ENCODE assay signal across 9 cellular contexts in the genomic region with DNA sequence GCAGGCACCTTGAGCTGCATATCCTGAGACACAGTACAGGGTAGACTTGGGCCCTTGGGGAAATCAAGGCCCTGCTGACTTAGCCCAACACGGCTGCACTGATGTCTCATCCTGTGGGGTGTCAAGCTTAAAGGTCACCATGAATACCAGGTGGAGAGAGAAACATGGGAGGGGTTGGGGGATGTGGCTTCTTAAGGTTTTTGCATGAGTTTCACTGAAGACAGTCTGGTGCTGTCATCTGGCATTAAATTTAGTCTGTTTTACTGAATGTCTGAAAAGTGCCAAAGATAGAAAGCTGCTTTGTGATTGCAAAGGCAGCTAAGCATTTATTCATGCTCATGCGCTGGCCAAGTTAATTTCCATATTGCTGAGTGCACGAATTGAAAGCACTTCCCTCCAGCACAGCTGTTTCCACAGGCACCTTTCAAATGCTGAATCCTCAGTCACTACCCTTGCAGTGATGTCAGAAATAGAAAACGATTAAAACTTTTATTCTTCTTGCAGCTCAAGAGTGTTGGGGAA.
DNase-seq lines count a peak whose midpoint lies in the region; ATAC-seq, FAIRE-seq and TF ChIP-seq lines count a peak whose summit lies in the region.
"Had no signal": no experiment of that assay in that cellular context is flagged by ENCODE, and none has a peak within 500 bp of the region (broad histone marks: within the 10 kb centered on the region; RNA-seq: fewer than 3 reads in every experiment).

No MANE protein-coding gene starts in this region.

- H2AFZ ChIP-seq in keratinocyte (ENCODE audit: control insufficient read depth, low read length) = no peak overlapping the region

- no peak overlapping the region for H3K27ac ChIP-seq in keratinocyte (ENCODE audit: control insufficient read depth, insufficient read depth, low read length)
- H3K27ac ChIP-seq: VCaP had no signal

- H4K20me1 ChIP-seq in keratinocyte (ENCODE audit: control insufficient read depth, extremely low read depth, insufficient read depth, low read length) = no peaks in the 10 kb centered on the region

- H3K9me1 ChIP-seq in keratinocyte (ENCODE audit: control insufficient read depth, extremely low read depth, insufficient read depth, low read length) = no peaks in the 10 kb centered on the region

- H3K4me1 Mint-ChIP-seq in activated CD4-positive, alpha-beta T cell treated with anti-CD3 and anti-CD28 coated beads, Interleukin-2, amount 10 ng/mL, durations not matched to agents 24 days and 14 days = peaks cover 47% of the 10 kb centered on the region

- TF ChIP-seq CTCF in keratinocyte (optimal IDR thresholded peaks at IDR 0.05 in 1 of 3, IDR thresholded peaks at IDR 0.05 in 1 of 3, conservative IDR thresholded peaks at IDR 0.05 in 1 of 3; ENCODE audit: extremely low read depth in 1 of 3, insufficient read depth in 2 of 3, low read length in 3 of 3) = no peak

- peaks cover 31% of the 10 kb centered on the region for H3K36me3 Mint-ChIP-seq in activated CD4-positive, alpha-beta T cell treated with anti-CD3 and anti-CD28 coated beads, Interleukin-2, amount 10 ng/mL, durations not matched to agents 24 days and 14 days (ENCODE audit: low read depth)

- peaks cover 10% of the 10 kb centered on the region for H3K79me2 ChIP-seq in keratinocyte (ENCODE audit: control insufficient read depth, insufficient read depth, low read length)

- peak; percentile 74 for ATAC-seq in HG02970 (IDR thresholded peaks at IDR 0.05; ENCODE audit: low FRiP score, unreplicated experiment)

- peak; percentile 61 for FAIRE-seq in keratinocyte (lab: Jason Lieb, UNC)

- dilution Hi-C loops in keratinocyte (cut with MboI; ENCODE audit: extremely low pct_ligation_motif_present, low sequenced_read_pairs) = no loop called here

- peaks cover 0 to 3% of the 10 kb centered on the region in 2 experiments for H3K36me3 ChIP-seq in keratinocyte (ENCODE audit: control insufficient read depth in 2 of 2, extremely low read depth in 1 of 2, insufficient read depth in 2 of 2, low read length in 2 of 2)

- DNase-seq in activated CD4-positive, alpha-beta T cell treated with anti-CD3 and anti-CD28 coated beads for 4 hours = peak; percentile 17 to 26
- no peak for DNase-seq in activated CD4-positive, alpha-beta T cell treated with anti-CD3 and anti-CD28 coated beads, Interleukin-2, amount 50 U/mL, for 1 hour
- DNase-seq in activated CD4-positive, alpha-beta T cell treated with anti-CD3 and anti-CD28 coated beads, Interleukin-2, amount 10 ng/mL, durations not matched to agents 24 days and 14 days = peak; percentile 76
- DNase-seq in keratinocyte (ENCODE audit: low read depth, low spot score) (no peak), DMS153 (lab: John Stamatoyannopoulos, UW) (no peak), iPS-NIHi7 (ENCODE audit: extremely low spot score) (no peak)
- DNase-seq in effector CD8-positive, alpha-beta T cell (lab: John Stamatoyannopoulos, UW) = no peak

- intact Hi-C loops in activated CD4-positive, alpha-beta T cell treated with anti-CD3 and anti-CD28 coated beads, Interleukin-2, amount 10 ng/mL, durations not matched to agents 24 days and 14 days (cut with micrococcal nuclease) = loop anchor here (1.0 to 2.0 kb wide), 5 partner anchors 12 to 102 kb away; partner anchors contain the start of gene OSBPL3

- H3K27me3 ChIP-seq in keratinocyte (ENCODE audit: control insufficient read depth, extremely low read depth, insufficient read depth, low read length) = no peaks in the 10 kb centered on the region

- peak overlapping the region; percentile 73 for H3K4me3 Mint-ChIP-seq in activated CD4-positive, alpha-beta T cell treated with anti-CD3 and anti-CD28 coated beads, Interleukin-2, amount 10 ng/mL, durations not matched to agents 24 days and 14 days

- no peak overlapping the region for H3K4me3 ChIP-seq in keratinocyte (ENCODE audit: control insufficient read depth in 2 of 3, extremely low read depth in 1 of 3, insufficient read depth in 2 of 3, low read depth in 1 of 3, low read length in 3 of 3)

- H3K4me1 ChIP-seq in keratinocyte (ENCODE audit: control insufficient read depth, extremely low read depth, insufficient read depth, low read length) = no peaks in the 10 kb centered on the region

- peak overlapping the region; percentile 84 for H3K27ac Mint-ChIP-seq in activated CD4-positive, alpha-beta T cell treated with anti-CD3 and anti-CD28 coated beads, Interleukin-2, amount 10 ng/mL, durations not matched to agents 24 days and 14 days

- H3K9ac ChIP-seq in keratinocyte (ENCODE audit: control insufficient read depth, extremely low read depth, insufficient read depth, low read length) = no peak overlapping the region

- H3K4me2 ChIP-seq in keratinocyte (ENCODE audit: control insufficient read depth, extremely low read depth, insufficient read depth, low read depth, low read length) = no peak overlapping the region

- no peaks in the 10 kb centered on the region for H3K9me3 Mint-ChIP-seq in activated CD4-positive, alpha-beta T cell treated with anti-CD3 and anti-CD28 coated beads, Interleukin-2, amount 10 ng/mL, durations not matched to agents 24 days and 14 days

- no peaks in the 10 kb centered on the region for H3K9me3 ChIP-seq in keratinocyte (ENCODE audit: control insufficient read depth, low read depth, low read length)

- H3K27me3 Mint-ChIP-seq in activated CD4-positive, alpha-beta T cell treated with anti-CD3 and anti-CD28 coated beads, Interleukin-2, amount 10 ng/mL, durations not matched to agents 24 days and 14 days = no peaks in the 10 kb centered on the region

Comparison
In these comparisons a context has a peak if more than half of its experiments do, and no peak if none do; other contexts are left out.
1. DNase-seq: peak in activated CD4-positive, alpha-beta T cell treated with anti-CD3 and anti-CD28 coated beads for 4 hours (2 of 2) and activated CD4-positive, alpha-beta T cell treated with anti-CD3 and anti-CD28 coated beads, Interleukin-2, amount 10 ng/mL, durations not matched to agents 24 days and 14 days (single experiment); none in activated CD4-positive, alpha-beta T cell treated with anti-CD3 and anti-CD28 coated beads, Interleukin-2, amount 50 U/mL, for 1 hour (single experiment), keratinocyte (single experiment), DMS153 (single experiment), iPS-NIHi7 (single experiment) and effector CD8-positive, alpha-beta T cell (single experiment).